Comparison of ENCODE assay signal across 8 cellular contexts in genomic region chr12:56040963-56041578, GRCh38. TPM values are rescaled to one million over a fixed set of nuclear protein-coding genes. Genes with fewer than 3 reads are reported as not detected.
DNase-seq lines count a peak whose midpoint lies in the region; ATAC-seq, FAIRE-seq and TF ChIP-seq lines count a peak whose summit lies in the region.

No MANE protein-coding gene starts in this region.

- DNase-seq in GM12891 (ENCODE audit: insufficient read length, low spot score) (no peak), LNCaP clone FGC (ENCODE audit: low read depth) (no peak), colonic mucosa (peak; percentile 29), occipital lobe (lab: John Stamatoyannopoulos, UW) (no peak), GOT3 (lab: John Stamatoyannopoulos, UW) (no peak)

- H3K4me1 Mint-ChIP-seq in nephron, result peaks cover 24% of the 10 kb centered on the region

- H3K36me3 Mint-ChIP-seq in nephron (ENCODE audit: low read depth), result peaks cover 55% of the 10 kb centered on the region

- no peak for TF ChIP-seq POLR2A in GM12891 (IDR thresholded peaks at IDR 0.05; ENCODE audit: low read depth, low read length)

- ATAC-seq in HG02840 (IDR thresholded peaks at IDR 0.05; ENCODE audit: low FRiP score, unreplicated experiment), result no peak
- ATAC-seq in HG03354 (IDR thresholded peaks at IDR 0.05; ENCODE audit: poor library complexity, severe bottlenecking, unreplicated experiment), result no peak

- H3K9me3 ChIP-seq in colonic mucosa, result no peaks in the 10 kb centered on the region

- FAIRE-seq in GM12891 (lab: Jason Lieb, UNC), result peak; percentile 55

- TF ChIP-seq CTCF in LNCaP clone FGC (IDR thresholded peaks at IDR 0.05; ENCODE audit: control insufficient read depth, extremely low read depth, insufficient read depth) (no peak), colonic mucosa (IDR thresholded peaks at IDR 0.05) (no peak), nephron (IDR thresholded peaks at IDR 0.05; ENCODE audit: unreplicated experiment in 3 of 3) (no peak)

- H3K27me3 Mint-ChIP-seq in nephron (ENCODE audit: low read depth), result no peaks in the 10 kb centered on the region

- peak overlapping the region; percentile 97 to 98 (median 98) for H3K27ac Mint-ChIP-seq in nephron

- peak overlapping the region; percentile 94 to 98 (median 97) for H3K4me3 Mint-ChIP-seq in nephron

- no peaks in the 10 kb centered on the region for H3K27me3 ChIP-seq in colonic mucosa

- intact Hi-C loops in colonic mucosa (cut with DNase I), result loop anchor here (10.0 kb wide), 1 partner anchor 74 kb away; the partner anchor contains the start of genes RPL41 and ZC3H10

- H3K9me3 Mint-ChIP-seq in nephron, result no peaks in the 10 kb centered on the region

- peak overlapping the region; percentile 53 for H3K4me3 ChIP-seq in LNCaP clone FGC (ENCODE audit: low read depth, low read length)
- peak overlapping the region; percentile 67 for H3K4me3 ChIP-seq in colonic mucosa

- peaks cover 16% of the 10 kb centered on the region for H3K36me3 ChIP-seq in colonic mucosa

- H3K9ac ChIP-seq in colonic mucosa (ENCODE audit: low read depth in 2 of 2, low read length in 2 of 2), result peak overlapping the region; percentile 45 to 96

- H3K27ac ChIP-seq in colonic mucosa, result peak overlapping the region; percentile 96

- peaks cover 5% of the 10 kb centered on the region for H3K4me1 ChIP-seq in colonic mucosa

TF ChIP-seq in GM12891, 5 proteins besides CTCF, POLR2A, EP300 and RAD21:
- no peak for TF ChIP-seq SPI1 (IDR thresholded peaks at IDR 0.05; ENCODE audit: low read depth, low read length)

RNA-seq across cellular contexts. Expression of gene RPS26, which starts 0.6 kb away (rescaled TPM):
- 1,337 TPM for polyA plus RNA-seq in GM12891 (2012; ENCODE audit: low read depth, missing spikeins)
- total RNA-seq in colonic mucosa, result 10 to 100 TPM; 53.1 to 80.5 TPM
- 61.3 TPM for total RNA-seq in occipital lobe

RNA-seq across cellular contexts. Expression of gene IKZF4, which starts 20.2 kb away (rescaled TPM):
- polyA plus RNA-seq in GM12891 (2012; ENCODE audit: low read depth, missing spikeins), result 2.1 TPM
- 1 to 10 TPM; 4.7 to 5.6 TPM for total RNA-seq in colonic mucosa
- total RNA-seq in occipital lobe, result 5.5 TPM

RNA-seq across cellular contexts. Expression of gene ERBB3, which starts 38.9 kb away (rescaled TPM):
- polyA plus RNA-seq in GM12891 (2012; ENCODE audit: low read depth, missing spikeins), result 0.04 TPM
- 100 to 1,000 TPM; 158 to 206 TPM for total RNA-seq in colonic mucosa
- total RNA-seq in occipital lobe, result 2.2 TPM

RNA-seq across cellular contexts. Expression of gene SUOX, which starts 44.0 kb away (rescaled TPM):
- 10.0 TPM for polyA plus RNA-seq in GM12891 (2012; ENCODE audit: low read depth, missing spikeins)
- 10 to 100 TPM; 25.8 to 35.8 TPM for total RNA-seq in colonic mucosa
- 8.3 TPM for total RNA-seq in occipital lobe

Comparison
In these comparisons a context has a peak if more than half of its experiments do, and no peak if none do; other contexts are left out.
1. RNA of gene ERBB3, which starts 38.9 kb away (total RNA-seq): 158 to 206 TPM in colonic mucosa; 2.2 TPM in occipital lobe (single experiment); every median in the first group is over 10 times any median in the second.